In the genomic region with DNA sequence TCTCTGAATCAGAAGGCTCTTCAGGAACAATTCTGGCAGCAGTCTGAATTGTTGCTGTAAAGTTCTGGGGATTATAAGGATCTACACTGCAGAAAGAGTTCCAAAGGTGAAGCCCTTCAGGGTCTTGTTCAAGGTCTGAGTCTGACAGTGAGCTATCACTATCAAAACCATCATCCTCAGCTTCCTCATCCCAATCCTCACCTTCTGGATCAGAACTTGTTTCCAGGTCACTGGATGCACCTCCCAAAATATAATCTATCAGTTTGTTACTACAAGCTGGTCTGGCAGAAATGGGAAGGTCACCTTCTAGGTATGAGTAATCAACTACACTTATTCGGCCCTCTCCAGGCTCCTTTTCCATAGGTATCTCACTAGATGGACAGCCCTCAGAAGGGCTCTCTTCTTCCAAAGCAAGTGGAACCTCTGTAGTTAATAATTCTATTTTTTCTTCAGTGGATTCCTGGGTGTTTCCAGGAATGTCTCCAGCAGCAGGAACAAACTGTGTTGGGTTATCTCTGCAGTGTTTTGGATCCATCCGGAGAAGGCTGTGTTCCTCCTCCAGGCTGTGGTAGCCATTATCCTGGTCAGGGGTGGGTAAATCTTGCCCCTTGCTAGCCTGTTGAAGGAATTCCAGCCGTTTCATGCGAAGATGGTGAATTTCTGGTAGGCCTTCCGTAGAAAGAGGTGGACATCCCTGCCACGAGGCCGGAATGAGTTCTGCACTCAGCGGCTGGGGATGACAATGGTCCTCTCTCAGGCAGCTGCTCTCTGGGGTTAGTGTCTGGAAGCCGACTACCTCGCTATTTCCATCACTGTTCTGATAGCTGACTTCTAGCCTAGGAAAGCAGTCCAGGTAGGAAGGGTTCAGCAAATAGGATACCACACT, we compare ENCODE assay signal across 8 cellular contexts. TPM values are rescaled to one million over a fixed set of nuclear protein-coding genes. Genes with fewer than 3 reads are reported as not detected.
DNase-seq lines count a peak whose midpoint lies in the region; ATAC-seq and TF ChIP-seq lines count a peak whose summit lies in the region.

No MANE protein-coding gene starts in this region.

- no peaks in the 10 kb centered on the region for H3K9me1 ChIP-seq in IMR-90 (ENCODE audit: insufficient read depth, low read length)

- ATAC-seq in IMR-90 (ENCODE audit: low read depth): no peak
- ATAC-seq in HG02870 (IDR thresholded peaks at IDR 0.05; ENCODE audit: unreplicated experiment): no peak
- no peak for ATAC-seq in GM21515 (IDR thresholded peaks at IDR 0.05; ENCODE audit: unreplicated experiment)

- BruUV-seq in A673 (replicated peaks; lab: Mats Ljungman, UMichigan) (no TSS peak), IMR-90 (replicated peaks; lab: Mats Ljungman, UMichigan) (no TSS peak)

- peak overlapping the region; percentile 94 for H3K4me2 ChIP-seq in IMR-90 (ENCODE audit: low read depth, low read length)

- H3K9me3 ChIP-seq in A673 (ENCODE audit: low read depth, low read length, poor library complexity, severe bottlenecking) (no peaks in the 10 kb centered on the region), IMR-90 (ENCODE audit: control insufficient read depth, insufficient read depth, low read length) (no peaks in the 10 kb centered on the region), breast epithelium (no peaks in the 10 kb centered on the region), mononuclear cell (ENCODE audit: low read depth, low read length) (no peaks in the 10 kb centered on the region)

- POLR2A ChIA-PET in A673 (lab: Charles Lee; ENCODE audit: low non-redundant PET) (no interaction called here), IMR-90 (lab: Charles Lee; ENCODE audit: unreplicated experiment) (no interaction called here)

- no peak overlapping the region for H4K91ac ChIP-seq in IMR-90 (ENCODE audit: insufficient read depth, low read depth, low read length)

- H4K5ac ChIP-seq in IMR-90 (ENCODE audit: low read depth, low read length): no peak overlapping the region

- DNase-seq in A673 (ENCODE audit: low spot score) (no peak), IMR-90 (no peak), breast epithelium (ENCODE audit: low spot score in 2 of 2) (no peak), 8988T (no peak), GM20000 (ENCODE audit: low spot score) (no peak)

- peaks cover 63% of the 10 kb centered on the region for H4K20me1 ChIP-seq in IMR-90 (ENCODE audit: insufficient read depth, low read length)

- H3K56ac ChIP-seq in IMR-90 (ENCODE audit: extremely low read depth, insufficient read depth, low read length): peak overlapping the region; percentile 99

- in situ Hi-C loops in IMR-90 (cut with MboI; ENCODE audit: low sequenced_read_pairs): no loop called here

- H3K18ac ChIP-seq in IMR-90 (ENCODE audit: low read depth, low read length): no peak overlapping the region

- peak overlapping the region; percentile 99 for H2AK9ac ChIP-seq in IMR-90 (replicated peaks; ENCODE audit: low read depth, low read length, poor library complexity)

- WGBS in IMR-90 (ENCODE audit: extremely low coverage in 2 of 2, insufficient read length in 1 of 2), 2 experiments: 0% methylated on average over 3 of the region's 10 CpGs; no CpG with 5 or more reads in 1 of the 2 experiments

- intact Hi-C loops in A673 (cut with micrococcal nuclease; ENCODE audit: unreplicated experiment): no loop called here
- intact Hi-C loops in IMR-90 (cut with micrococcal nuclease): loop anchor here (1.0 kb wide), 1 partner anchor 93 kb away; no protein-coding TSS in a partner anchor
- intact Hi-C loops in breast epithelium (cut with DNase I; ENCODE audit: low total_unique reads): loop anchor here (10.0 kb wide), 1 partner anchor 515 kb away; no protein-coding TSS in a partner anchor

- peak overlapping the region; percentile 99 for H3K23ac ChIP-seq in IMR-90 (ENCODE audit: low read depth, low read length)

- H3K4me3 ChIP-seq in A673 (ENCODE audit: low read depth, low read length, poor library complexity, severe bottlenecking) (peak overlapping the region; percentile 99), IMR-90 (ENCODE audit: insufficient read depth, low read depth, low read length) (peak overlapping the region; percentile 85), breast epithelium (peak overlapping the region; percentile 95 to 99 (median 95)), mononuclear cell (ENCODE audit: low read length) (peak overlapping the region; percentile 100)

- H3K36me3 ChIP-seq in A673 (ENCODE audit: insufficient read depth, low read length, poor library complexity, severe bottlenecking) (peaks cover 30% of the 10 kb centered on the region), IMR-90 (ENCODE audit: control insufficient read depth, insufficient read depth, low read length) (peaks cover 4% of the 10 kb centered on the region), breast epithelium (no peaks in the 10 kb centered on the region)

- peak overlapping the region; percentile 7 for H2BK5ac ChIP-seq in IMR-90 (ENCODE audit: low read depth, low read length, poor library complexity, severe bottlenecking)

- no peak overlapping the region for H2BK15ac ChIP-seq in IMR-90 (ENCODE audit: low read depth, low read length)

- peak overlapping the region; percentile 52; the same call in 1 of the 2 replicates for H2AK5ac ChIP-seq in IMR-90 (ENCODE audit: low read depth, low read length)

- H3K27me3 ChIP-seq in A673 (replicated peaks; ENCODE audit: insufficient read depth, low read depth, low read length, poor library complexity): no peaks in the 10 kb centered on the region
- no peaks in the 10 kb centered on the region for H3K27me3 ChIP-seq in IMR-90 (ENCODE audit: control insufficient read depth, insufficient read depth, low read length)
- no peaks in the 10 kb centered on the region for H3K27me3 ChIP-seq in breast epithelium
- no peaks in the 10 kb centered on the region for H3K27me3 ChIP-seq in mononuclear cell (ENCODE audit: insufficient read depth, low read length)

- H2BK120ac ChIP-seq in IMR-90 (ENCODE audit: low read depth, low read length): no peak overlapping the region

- TF ChIP-seq POLR2A in IMR-90 (IDR thresholded peaks at IDR 0.05; ENCODE audit: low read depth, low read length): no peak
- TF ChIP-seq POLR2A in breast epithelium (IDR thresholded peaks at IDR 0.05): no peak

- H3K27ac ChIP-seq in A673 (ENCODE audit: low read depth, low read length, poor library complexity, severe bottlenecking): peak overlapping the region; percentile 99
- H3K27ac ChIP-seq in IMR-90 (ENCODE audit: insufficient read depth, low read length): peak overlapping the region; percentile 97
- peak overlapping the region; percentile 99 to 100 for H3K27ac ChIP-seq in breast epithelium

- TF ChIP-seq RAD21 in IMR-90 (IDR thresholded peaks at IDR 0.05; ENCODE audit: low read length): no peak

- TF ChIP-seq CTCF in A673 (conservative IDR thresholded peaks at IDR 0.05; ENCODE audit: low read depth, low read length): no peak
- TF ChIP-seq CTCF in IMR-90 (conservative IDR thresholded peaks at IDR 0.05; ENCODE audit: low read depth, low read length): no peak
- no peak for TF ChIP-seq CTCF in breast epithelium (IDR thresholded peaks at IDR 0.05)
- no peak for TF ChIP-seq CTCF in GM20000 (IDR thresholded peaks at IDR 0.05; ENCODE audit: extremely low read depth, missing control alignments)

- CTCF ChIA-PET in A673 (lab: Charles Lee) (interaction anchor here (1.0 to 2.1 kb wide), 2 partner anchors 12 to 21 kb away, joined by 3 to 8 read pairs; no protein-coding TSS in a partner anchor), IMR-90 (lab: Yijun Ruan, JAX) (interaction anchor here (0.9 kb wide), 1 partner anchor 11 kb away, joined by 4 read pairs; no protein-coding TSS in a partner anchor)

- H2BK20ac ChIP-seq in IMR-90 (ENCODE audit: low read depth, low read length): no peak overlapping the region

- H3K14ac ChIP-seq in IMR-90 (replicated peaks; ENCODE audit: low read depth, low read length): peak overlapping the region; percentile 100

- H2AFZ ChIP-seq in IMR-90 (replicated peaks; ENCODE audit: low read length, poor library complexity): no peak overlapping the region

- H4K8ac ChIP-seq in IMR-90 (ENCODE audit: low read depth in 2 of 2, low read length in 2 of 2): no peak overlapping the region

- H3K4ac ChIP-seq in IMR-90 (ENCODE audit: low read depth, low read length): peak overlapping the region; percentile 99

- H3K4me1 ChIP-seq in A673 (ENCODE audit: insufficient read depth, low read length, poor library complexity, severe bottlenecking): peaks cover 17% of the 10 kb centered on the region
- no peaks in the 10 kb centered on the region for H3K4me1 ChIP-seq in IMR-90 (ENCODE audit: control insufficient read depth, insufficient read depth, low read length)
- no peaks in the 10 kb centered on the region for H3K4me1 ChIP-seq in breast epithelium
- H3K4me1 ChIP-seq in mononuclear cell (ENCODE audit: insufficient read depth, low read length): peaks cover 49% of the 10 kb centered on the region

- dilution Hi-C loops in IMR-90 (cut with HindIII; ENCODE audit: low sequenced_read_pairs, unreplicated experiment): no loop called here

- H3K9ac ChIP-seq in IMR-90 (ENCODE audit: low read depth, low read length): peak overlapping the region; percentile 98

- peaks cover 0 to 17% of the 10 kb centered on the region in 2 experiments; a peak in 1 of 4 replicates for H3K79me1 ChIP-seq in IMR-90 (ENCODE audit: low read depth in 1 of 2, low read length in 2 of 2)

TF ChIP-seq in IMR-90, 13 proteins besides CTCF, POLR2A, EP300 and RAD21 (continues in another document):
- 0 out of 2 replicates have a peak, but pooled peaks have one; percentile 16 for TF ChIP-seq MXI1 (IDR thresholded peaks at IDR 0.05; ENCODE audit: borderline replicate concordance, low read depth, low read length)
- no peak for TF ChIP-seq SMC3 (IDR thresholded peaks at IDR 0.05; ENCODE audit: low read depth, low read length)
- TF ChIP-seq CEBPB (IDR thresholded peaks at IDR 0.05; ENCODE audit: low read depth, low read length): no peak

RNA-seq across cellular contexts. Expression of a gene that starts 1.5 kb away (rescaled TPM):
- total RNA-seq in A673 (2021): 46.9 and 52.5 TPM in 2 replicates
- 14.9 and 20.3 TPM in 2 replicates for total RNA-seq in IMR-90 (2012; rRNA removed)
- 14.4 and 15.0 TPM in 2 replicates for polyA plus RNA-seq in IMR-90 (2012; rRNA removed)
- polyA plus RNA-seq in IMR-90 (2012; cell fraction: cytosol; rRNA removed): 8.7 and 10.7 TPM in 2 replicates
- 6.9 and 17.1 TPM in 2 replicates for polyA plus RNA-seq in IMR-90 (2012; cell fraction: nucleus; rRNA removed; ENCODE audit: low replicate concordance)
- 10 to 100 TPM; 47.5 to 91.6 (median 53.3) TPM for total RNA-seq in breast epithelium
- total RNA-seq in mononuclear cell: 206 TPM

RNA-seq across cellular contexts. Expression of a gene that starts 50.4 kb away (rescaled TPM):
- total RNA-seq in A673 (2021): 0.58 and 0.70 TPM in 2 replicates
- total RNA-seq in IMR-90 (2012; rRNA removed): 5.0 and 8.2 TPM in 2 replicates
- 19.9 and 20.6 TPM in 2 replicates for polyA plus RNA-seq in IMR-90 (2012; rRNA removed)
- 10.7 and 13.6 TPM in 2 replicates for polyA plus RNA-seq in IMR-90 (2012; cell fraction: cytosol; rRNA removed)
- 59.8 and 70.3 TPM in 2 replicates for polyA plus RNA-seq in IMR-90 (2012; cell fraction: nucleus; rRNA removed; ENCODE audit: low replicate concordance)
- total RNA-seq in breast epithelium: 10 to 100 TPM in 2 of 3 donors, 1 to 10 TPM in 1; 1.4 to 34.0 (median 17.7) TPM
- under 0.01 TPM for total RNA-seq in mononuclear cell
